1 cellular context compared by ENCODE assay signal in the genomic region with DNA sequence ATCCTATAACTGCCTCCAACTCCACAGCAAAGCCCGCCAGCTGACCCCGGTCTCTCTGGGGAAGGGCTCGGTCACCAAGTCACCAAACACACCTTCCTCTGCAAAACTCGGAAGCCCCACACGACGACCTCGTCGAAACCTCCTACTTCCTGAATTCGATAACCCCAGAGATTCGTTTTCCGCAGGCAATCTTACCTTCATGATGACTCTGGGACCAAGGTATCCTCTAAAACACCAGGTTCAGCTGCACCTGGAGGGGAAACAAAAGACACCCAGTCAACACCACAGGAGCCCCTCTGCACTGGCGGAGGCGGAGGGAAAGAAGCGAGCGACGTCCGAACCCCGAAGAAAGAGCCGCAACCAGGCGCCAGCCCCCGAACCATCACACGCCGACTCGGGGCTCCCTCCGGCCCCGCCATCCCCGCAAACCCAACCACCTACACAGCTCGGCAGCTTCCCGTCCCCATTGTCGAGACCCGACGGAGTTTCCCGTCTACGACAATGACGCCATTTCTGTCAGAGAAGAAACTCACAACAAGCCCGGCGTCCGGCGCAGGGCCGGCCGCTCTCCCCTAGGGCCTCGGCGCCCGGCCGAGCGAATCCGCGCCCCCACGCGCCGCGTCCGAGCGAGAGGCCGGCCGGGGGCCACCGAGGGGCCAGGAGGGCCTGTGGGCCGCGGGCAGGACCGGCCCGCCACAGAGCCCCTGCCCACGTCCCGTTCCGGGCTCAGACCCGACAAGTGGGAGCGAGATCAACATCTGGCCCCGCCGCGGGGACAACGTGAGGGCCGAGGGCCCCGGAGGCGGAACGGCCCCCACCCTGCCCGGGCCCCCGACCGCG.
A peak's percentile ranks its signal among the peaks of the same experiment; 100 is the strongest.
TF ChIP-seq lines count a peak whose summit lies in the region.

No MANE protein-coding gene starts in this region.

TF ChIP-seq in SK-N-SH, 30 proteins besides CTCF, POLR2A, EP300 and RAD21 (continued from another document):
- TF ChIP-seq, protein P1, sequence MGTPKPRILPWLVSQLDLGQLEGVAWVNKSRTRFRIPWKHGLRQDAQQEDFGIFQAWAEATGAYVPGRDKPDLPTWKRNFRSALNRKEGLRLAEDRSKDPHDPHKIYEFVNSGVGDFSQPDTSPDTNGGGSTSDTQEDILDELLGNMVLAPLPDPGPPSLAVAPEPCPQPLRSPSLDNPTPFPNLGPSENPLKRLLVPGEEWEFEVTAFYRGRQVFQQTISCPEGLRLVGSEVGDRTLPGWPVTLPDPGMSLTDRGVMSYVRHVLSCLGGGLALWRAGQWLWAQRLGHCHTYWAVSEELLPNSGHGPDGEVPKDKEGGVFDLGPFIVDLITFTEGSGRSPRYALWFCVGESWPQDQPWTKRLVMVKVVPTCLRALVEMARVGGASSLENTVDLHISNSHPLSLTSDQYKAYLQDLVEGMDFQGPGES (IDR thresholded peaks at IDR 0.05; ENCODE audit: low read depth, low read length), result no peak
- TF ChIP-seq MXI1 (IDR thresholded peaks at IDR 0.05; ENCODE audit: low read depth, low read length) (no peak), RCOR1 (IDR thresholded peaks at IDR 0.05; ENCODE audit: low read length) (no peak), FOXM1 (IDR thresholded peaks at IDR 0.05; ENCODE audit: low read depth) (no peak), SIN3A (IDR thresholded peaks at IDR 0.05; ENCODE audit: borderline replicate concordance, low read depth, low read length) (0 out of 2 replicates have a peak, but pooled peaks have one; percentile 8)
- TF ChIP-seq, protein P2, sequence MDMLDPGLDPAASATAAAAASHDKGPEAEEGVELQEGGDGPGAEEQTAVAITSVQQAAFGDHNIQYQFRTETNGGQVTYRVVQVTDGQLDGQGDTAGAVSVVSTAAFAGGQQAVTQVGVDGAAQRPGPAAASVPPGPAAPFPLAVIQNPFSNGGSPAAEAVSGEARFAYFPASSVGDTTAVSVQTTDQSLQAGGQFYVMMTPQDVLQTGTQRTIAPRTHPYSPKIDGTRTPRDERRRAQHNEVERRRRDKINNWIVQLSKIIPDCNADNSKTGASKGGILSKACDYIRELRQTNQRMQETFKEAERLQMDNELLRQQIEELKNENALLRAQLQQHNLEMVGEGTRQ (IDR thresholded peaks at IDR 0.05; ENCODE audit: borderline replicate concordance, low read depth, low read length), result no peak
